10 cellular contexts compared by ENCODE assay signal in genomic region chr13:66665991-66666390, GRCh38.
DNase-seq lines count a peak whose midpoint lies in the region; ATAC-seq and TF ChIP-seq lines count a peak whose summit lies in the region.
"Had no signal": no experiment of that assay in that cellular context is flagged by ENCODE, and none has a peak within 500 bp of the region (broad histone marks: within the 10 kb centered on the region; RNA-seq: fewer than 3 reads in every experiment).

No MANE protein-coding gene starts in this region.

- H4K91ac ChIP-seq in neuronal stem cell (ENCODE audit: low read depth, low read length, poor library complexity), result no peak overlapping the region

- DNase-seq in GM03348 (ENCODE audit: low spot score) (peak; percentile 51), NCI-H446 (lab: John Stamatoyannopoulos, UW) (peak; percentile 41 to 62), dermis microvascular lymphatic vessel endothelial cell (ENCODE audit: low read depth in 2 of 2) (peak; percentile 2 to 53), neuronal stem cell (ENCODE audit: low spot score) (peak; percentile 61), AML-193 (lab: John Stamatoyannopoulos, UW) (no peak), NCI-H2081 treated with DMSO at 0.1 percent for 48 hours (lab: John Stamatoyannopoulos, UW) (no peak)

- H3K27me3 ChIP-seq in neuronal stem cell (ENCODE audit: control insufficient read depth in 3 of 3, insufficient read depth in 3 of 3, low read depth in 1 of 3, low read length in 3 of 3) (no peaks in the 10 kb centered on the region), gastroesophageal sphincter (no peaks in the 10 kb centered on the region)
- H3K27me3 ChIP-seq: ascending aorta had no signal

- H4K8ac ChIP-seq in neuronal stem cell (ENCODE audit: low read depth, low read length), result no peak overlapping the region

- TF ChIP-seq EP300 in gastroesophageal sphincter (IDR thresholded peaks at IDR 0.05), result no peak

- H3K23ac ChIP-seq in neuronal stem cell (ENCODE audit: low read depth, low read length, poor library complexity), result no peak overlapping the region

- H3K4me3 ChIP-seq in neuronal stem cell (ENCODE audit: low read length in 2 of 2), result peak overlapping the region in 1 of 2 donors; percentile 34
- H3K4me3 ChIP-seq in gastroesophageal sphincter, result no peak overlapping the region
- H3K4me3 ChIP-seq: ascending aorta, skin epidermis had no signal

- no CpG with 5 or more reads among the region's 5 CpGs for WGBS in neuronal stem cell (ENCODE audit: extremely low coverage in 2 of 2, insufficient read length in 2 of 2, insufficient replicate concordance in 1 of 2), 2 donors
- 49 to 65% methylated on average over 4 to 5 of the region's 5 CpGs for WGBS in gastroesophageal sphincter (ENCODE audit: low coverage in 1 of 2), 2 donors

- H3K9me3 ChIP-seq in neuronal stem cell (replicated peaks in 1 of 2; ENCODE audit: control insufficient read depth in 2 of 2, insufficient read depth in 1 of 2, low read depth in 1 of 2, low read length in 2 of 2) (no peaks in the 10 kb centered on the region), gastroesophageal sphincter (no peaks in the 10 kb centered on the region)
- H3K9me3 ChIP-seq: ascending aorta had no signal

- H2BK120ac ChIP-seq in neuronal stem cell (ENCODE audit: low read depth, low read length), result no peak overlapping the region

- TF ChIP-seq POLR2A in gastroesophageal sphincter (IDR thresholded peaks at IDR 0.05), result no peak

- H3K79me1 ChIP-seq in neuronal stem cell (ENCODE audit: low read depth, low read length), result no peaks in the 10 kb centered on the region

- peak overlapping the region; percentile 66 for H2AFZ ChIP-seq in neuronal stem cell (ENCODE audit: low read length)

- H3K4me1 ChIP-seq in neuronal stem cell (ENCODE audit: control insufficient read depth in 2 of 2, insufficient read depth in 1 of 2, low read depth in 1 of 2, low read length in 2 of 2), result peaks cover 5 to 11% of the 10 kb centered on the region in 2 donors
- no peaks in the 10 kb centered on the region for H3K4me1 ChIP-seq in gastroesophageal sphincter
- H3K4me1 ChIP-seq: ascending aorta had no signal

- no peak overlapping the region for H3K4me2 ChIP-seq in neuronal stem cell (ENCODE audit: insufficient read depth, low read length, poor library complexity, severe bottlenecking)

- H2BK12ac ChIP-seq in neuronal stem cell (ENCODE audit: low read length), result no peak overlapping the region

- ATAC-seq in HG03342 (IDR thresholded peaks at IDR 0.05; ENCODE audit: unreplicated experiment), result no peak
- ATAC-seq in gastroesophageal sphincter, result no peak

- H3K4ac ChIP-seq in neuronal stem cell (ENCODE audit: low read length), result no peak overlapping the region

- no peak overlapping the region for H2AK5ac ChIP-seq in neuronal stem cell (ENCODE audit: low read depth, low read length)

- no peak overlapping the region for H3K27ac ChIP-seq in neuronal stem cell (replicated peaks; ENCODE audit: low read length)
- H3K27ac ChIP-seq in gastroesophageal sphincter, result no peak overlapping the region
- H3K27ac ChIP-seq: ascending aorta, skin epidermis had no signal

- no peak overlapping the region for H3K14ac ChIP-seq in neuronal stem cell (ENCODE audit: low read length)

- H2BK15ac ChIP-seq in neuronal stem cell (ENCODE audit: low read length), result no peak overlapping the region

- peak overlapping the region; percentile 68 for H3K18ac ChIP-seq in neuronal stem cell (ENCODE audit: low read length)

- peak overlapping the region; percentile 39 for H3K9ac ChIP-seq in neuronal stem cell (ENCODE audit: low read depth, low read length, poor library complexity)

- no peaks in the 10 kb centered on the region for H3K36me3 ChIP-seq in neuronal stem cell (replicated peaks in 1 of 2; ENCODE audit: control insufficient read depth in 2 of 2, insufficient read depth in 2 of 2, low read length in 2 of 2)
- H3K36me3 ChIP-seq in gastroesophageal sphincter, result no peaks in the 10 kb centered on the region
- H3K36me3 ChIP-seq: ascending aorta had no signal

- no peak overlapping the region for H2BK5ac ChIP-seq in neuronal stem cell (ENCODE audit: low read length)

- no peak for TF ChIP-seq CTCF in gastroesophageal sphincter (IDR thresholded peaks at IDR 0.05)

Comparison
In these comparisons a context has a peak if more than half of its experiments do, and no peak if none do; other contexts are left out.
1. DNase-seq: peak in GM03348 (single experiment), NCI-H446 (2 of 2), dermis microvascular lymphatic vessel endothelial cell (2 of 2) and neuronal stem cell (single experiment); none in AML-193 (0 of 2) and NCI-H2081 treated with DMSO at 0.1 percent for 48 hours (single experiment).